ENCODE assay signal across 8 cellular contexts in the genomic region with DNA sequence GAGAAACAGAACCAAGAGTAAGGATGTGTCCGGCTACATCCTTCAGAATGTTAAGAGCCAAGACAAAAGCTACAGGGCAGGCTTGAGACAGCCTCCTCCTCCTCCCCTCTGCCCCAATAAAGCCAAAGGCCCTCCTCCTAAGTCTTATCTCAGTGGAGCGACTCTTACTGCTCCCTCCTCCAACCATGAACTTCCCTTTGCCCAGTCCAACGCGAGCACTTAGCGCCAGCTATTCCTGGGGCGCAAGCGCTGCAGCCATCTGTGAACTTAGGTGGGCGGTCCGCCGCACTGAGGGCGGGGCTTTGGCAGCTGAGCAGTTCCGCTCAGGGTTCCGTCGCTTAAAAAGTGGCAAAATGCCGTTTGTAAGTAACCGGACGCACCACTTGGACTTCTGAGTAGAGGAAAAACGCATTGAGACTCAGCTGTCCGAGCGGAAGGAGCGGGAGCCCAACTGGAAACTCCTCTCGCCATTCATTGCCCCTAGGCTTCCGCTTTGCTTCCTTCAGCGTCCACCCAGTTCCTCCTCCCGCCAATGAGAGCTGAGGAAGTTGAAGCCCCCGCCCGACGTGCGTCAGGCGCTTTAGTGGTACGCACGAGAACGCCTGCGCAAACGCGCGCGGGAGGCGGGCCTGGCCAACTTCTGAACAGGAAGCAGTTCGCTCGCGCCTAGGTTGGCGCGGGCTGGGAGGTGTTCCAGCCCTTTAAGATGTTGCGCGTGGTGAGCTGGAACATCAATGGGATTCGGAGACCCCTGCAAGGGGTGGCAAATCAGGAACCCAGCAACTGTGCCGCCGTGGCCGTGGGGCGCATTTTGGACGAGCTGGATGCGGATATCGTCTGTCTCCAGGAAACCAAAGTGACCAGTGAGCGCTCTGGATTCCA. TPM values are rescaled to one million over a fixed set of nuclear protein-coding genes. Genes with fewer than 3 reads are reported as not detected.
DNase-seq lines count a peak whose midpoint lies in the region; ATAC-seq, FAIRE-seq and TF ChIP-seq lines count a peak whose summit lies in the region.

A gene with protein sequence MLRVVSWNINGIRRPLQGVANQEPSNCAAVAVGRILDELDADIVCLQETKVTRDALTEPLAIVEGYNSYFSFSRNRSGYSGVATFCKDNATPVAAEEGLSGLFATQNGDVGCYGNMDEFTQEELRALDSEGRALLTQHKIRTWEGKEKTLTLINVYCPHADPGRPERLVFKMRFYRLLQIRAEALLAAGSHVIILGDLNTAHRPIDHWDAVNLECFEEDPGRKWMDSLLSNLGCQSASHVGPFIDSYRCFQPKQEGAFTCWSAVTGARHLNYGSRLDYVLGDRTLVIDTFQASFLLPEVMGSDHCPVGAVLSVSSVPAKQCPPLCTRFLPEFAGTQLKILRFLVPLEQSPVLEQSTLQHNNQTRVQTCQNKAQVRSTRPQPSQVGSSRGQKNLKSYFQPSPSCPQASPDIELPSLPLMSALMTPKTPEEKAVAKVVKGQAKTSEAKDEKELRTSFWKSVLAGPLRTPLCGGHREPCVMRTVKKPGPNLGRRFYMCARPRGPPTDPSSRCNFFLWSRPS (plus strand): TSS at position 647 of the 882 bp plus-strand sequence. CDS start 60 bp downstream, at position 707.

- H3K4me1 ChIP-seq in trophoblast cell (ENCODE audit: control insufficient read depth in 1 of 2, insufficient read depth in 2 of 2, low read length in 2 of 2) = no peaks in the 10 kb centered on the region

- peak; percentile 53 for DNase-seq in GM12891 (ENCODE audit: insufficient read length, low spot score)
- peak; percentile 90 for DNase-seq in NCI-H1436 treated with DMSO at 0.1 percent for 48 hours (lab: John Stamatoyannopoulos, UW)
- peak; percentile 66 to 93 (median 86) for DNase-seq in T-cell
- DNase-seq in cardiac septum (ENCODE audit: low spot score) = peak; percentile 95
- peak; percentile 91 to 93 for DNase-seq in trophoblast cell
- peak; percentile 87 for DNase-seq in type B pancreatic cell (ENCODE audit: extremely low spot score, unreplicated experiment)

- H4K12ac ChIP-seq in trophoblast cell (ENCODE audit: low read depth, low read length) = peak within 1 kb of the TSS; percentile 65

- H2BK12ac ChIP-seq in trophoblast cell (ENCODE audit: low read length) = no peak within 1 kb of the TSS

- CTCF ChIA-PET in T-cell (lab: Charles Lee) = interaction anchor here (0.5 to 1.5 kb wide), 8 partner anchors 10 to 361 kb away, joined by 3 to 7 read pairs (median 4); no protein-coding TSS in a partner anchor

- H3K9me3 ChIP-seq in trophoblast cell (ENCODE audit: insufficient read depth, low read depth, low read length) = no peaks in the 10 kb centered on the region

- peak within 1 kb of the TSS; percentile 72 for H2BK120ac ChIP-seq in trophoblast cell (ENCODE audit: insufficient read depth, low read length, poor library complexity)

- TF ChIP-seq CTCF in type B pancreatic cell (conservative IDR thresholded peaks at IDR 0.05) = no peak

- H3K27ac ChIP-seq in adipose tissue (ENCODE audit: low read depth, low read length) (peak within 1 kb of the TSS; percentile 66), trophoblast cell (ENCODE audit: low read depth, low read length) (peak within 1 kb of the TSS; percentile 88)

- peaks cover 17 to 36% (median 25%) of the 10 kb centered on the region in 3 donors for H3K4me1 Mint-ChIP-seq in T-cell
- no peaks in the 10 kb centered on the region for H3K4me1 Mint-ChIP-seq in type B pancreatic cell (ENCODE audit: unreplicated experiment)

- peaks cover 21% of the 10 kb centered on the region for H3K36me3 Mint-ChIP-seq in T-cell
- peaks cover 7% of the 10 kb centered on the region for H3K36me3 Mint-ChIP-seq in type B pancreatic cell

- peak within 1 kb of the TSS; percentile 30 for H2AFZ ChIP-seq in trophoblast cell (ENCODE audit: insufficient read depth, low read length, poor library complexity)

- H3K9ac ChIP-seq in trophoblast cell (ENCODE audit: low read length) = peak within 1 kb of the TSS; percentile 92

- peaks cover 7% of the 10 kb centered on the region for H3K79me2 ChIP-seq in trophoblast cell (ENCODE audit: control insufficient read depth, insufficient read depth, low read length, poor library complexity)

- peak within 1 kb of the TSS; percentile 95 for H3K4ac ChIP-seq in trophoblast cell (ENCODE audit: low read depth, low read length)

- 1 to 32% (median 1%) methylated on average over 52 to 55 of the region's 55 CpGs for WGBS in adipose tissue, 3 donors
- WGBS in trophoblast cell (ENCODE audit: extremely low coverage, insufficient coverage, insufficient read length) = no CpG with 5 or more reads among the region's 55 CpGs

- peaks cover 0 to 16% of the 10 kb centered on the region in 2 donors for H3K27me3 Mint-ChIP-seq in T-cell
- no peaks in the 10 kb centered on the region for H3K27me3 Mint-ChIP-seq in type B pancreatic cell

- H2AK5ac ChIP-seq in trophoblast cell (ENCODE audit: low read length) = peak within 1 kb of the TSS; percentile 48

- peak; percentile 85 for TF ChIP-seq POLR2A in GM12891 (IDR thresholded peaks at IDR 0.05; ENCODE audit: low read depth, low read length)

- H3K18ac ChIP-seq in trophoblast cell (ENCODE audit: low read length) = peak within 1 kb of the TSS; percentile 25

- H2BK5ac ChIP-seq in trophoblast cell (ENCODE audit: low read depth, low read length, poor library complexity) = peak within 1 kb of the TSS; percentile 64

- peak within 1 kb of the TSS; percentile 81 for H4K8ac ChIP-seq in trophoblast cell (ENCODE audit: low read depth, low read length)

- no peaks in the 10 kb centered on the region for H3K27me3 ChIP-seq in trophoblast cell (ENCODE audit: insufficient read depth, low read length)

- ATAC-seq in HG02840 (IDR thresholded peaks at IDR 0.05; ENCODE audit: low FRiP score, unreplicated experiment) = peak; percentile 91
- peak; percentile 95 to 96 (median 96) for ATAC-seq in T-cell (replicated peaks in 1 of 4)

- H3K27ac Mint-ChIP-seq in T-cell (peak within 1 kb of the TSS; percentile 94 to 95), type B pancreatic cell (peak within 1 kb of the TSS; percentile 89)

- H3K14ac ChIP-seq in trophoblast cell (ENCODE audit: low read length) = peak within 1 kb of the TSS; percentile 67

- H3K79me1 ChIP-seq in trophoblast cell (ENCODE audit: low read length) = peaks cover 4% of the 10 kb centered on the region

- H3K9me3 Mint-ChIP-seq in T-cell (no peaks in the 10 kb centered on the region), type B pancreatic cell (no peaks in the 10 kb centered on the region)

- H3K4me3 Mint-ChIP-seq in T-cell (peak within 1 kb of the TSS; percentile 92 to 95 (median 93)), type B pancreatic cell (peak within 1 kb of the TSS; percentile 92)

- peak within 1 kb of the TSS; percentile 86 for H3K4me2 ChIP-seq in trophoblast cell (ENCODE audit: low read length)

- peak within 1 kb of the TSS; percentile 86 for H3K4me3 ChIP-seq in trophoblast cell (ENCODE audit: low read depth, low read length)

- peaks cover 14 to 27% of the 10 kb centered on the region in 2 experiments for H3K36me3 ChIP-seq in trophoblast cell (ENCODE audit: control insufficient read depth in 1 of 2, insufficient read depth in 2 of 2, low read length in 2 of 2)

- H3K23ac ChIP-seq in trophoblast cell (ENCODE audit: low read length) = no peak within 1 kb of the TSS

- H4K91ac ChIP-seq in trophoblast cell (ENCODE audit: low read depth, low read length) = peak within 1 kb of the TSS; percentile 76

- peak; percentile 99 for FAIRE-seq in GM12891 (lab: Jason Lieb, UNC)

- POLR2A ChIA-PET in T-cell (lab: Charles Lee) = interaction anchor here (0.6 to 1.4 kb wide), 6 partner anchors 10 to 817 kb away, joined by 3 to 10 read pairs (median 4); a partner anchor contains a TSS

- intact Hi-C loops in cardiac septum (cut with DNase I) = loop anchor here (5.0 kb wide), 1 partner anchor 363 kb away; no protein-coding TSS in a partner anchor

TF ChIP-seq in GM12891, 5 proteins besides CTCF, POLR2A, EP300 and RAD21:
- TF ChIP-seq TAF1 (IDR thresholded peaks at IDR 0.05; ENCODE audit: low read depth, low read length) (peak; percentile 61), POLR2AphosphoS5 (IDR thresholded peaks at IDR 0.05; ENCODE audit: low read depth, low read length) (peak; percentile 85), SPI1 (IDR thresholded peaks at IDR 0.05; ENCODE audit: low read depth, low read length) (peak; percentile 63), POU2F2 (IDR thresholded peaks at IDR 0.05; ENCODE audit: low read depth, low read length) (no peak; the same call in 1 of the 2 replicates), PAX5 (IDR thresholded peaks at IDR 0.05; ENCODE audit: insufficient read depth, low read length, severe bottlenecking) (no peak)

RNA-seq across cellular contexts. Expression of the gene that starts here (rescaled TPM):
- polyA plus RNA-seq in GM12891 (2012; ENCODE audit: low read depth, missing spikeins) = 22.4 TPM
- 10 to 100 TPM in 3 of 5 donors, 1 to 10 TPM in 2; 7.5 to 17.2 (median 15.3) TPM for total RNA-seq in T-cell
- 10 to 100 TPM in 1 of 3 donors, 1 to 10 TPM in 2; 4.8 to 10.4 (median 7.1) TPM for polyA plus RNA-seq in adipose tissue
- 8.4 TPM for total RNA-seq in cardiac septum
- polyA plus RNA-seq in trophoblast cell (2013) = 16.1 and 16.4 TPM in 2 replicates
- 17.1 and 24.3 TPM in 2 replicates for total RNA-seq in type B pancreatic cell (ENCODE audit: low replicate concordance)

Comparison
In these comparisons a context has a peak if more than half of its experiments do, and no peak if none do; other contexts are left out.
1. Peak in every context shown above with its lines: DNase-seq, ATAC-seq, H3K4me3 ChIP-seq and H3K27ac ChIP-seq.